25 cellular contexts compared by ENCODE assay signal in genomic region chr19:29706635-29707034, GRCh38. TPM values are rescaled to one million over a fixed set of nuclear protein-coding genes. Genes with fewer than 3 reads are reported as not detected.
DNase-seq lines count a peak whose midpoint lies in the region; ATAC-seq, FAIRE-seq and TF ChIP-seq lines count a peak whose summit lies in the region.
"Had no signal": no experiment of that assay in that cellular context is flagged by ENCODE, and none has a peak within 500 bp of the region (broad histone marks: within the 10 kb centered on the region; RNA-seq: fewer than 3 reads in every experiment).

No MANE protein-coding gene starts in this region.

- no peak overlapping the region for H3K4me3 Mint-ChIP-seq in activated naive CD8-positive, alpha-beta T cell treated with anti-CD3 and anti-CD28 coated beads, Interleukin-2, amount 10 ng/mL, durations not matched to agents 7 days and 5 days
- H3K4me3 Mint-ChIP-seq in naive thymus-derived CD8-positive, alpha-beta T cell = peak overlapping the region in 1 of 10 donors; percentile 26
- H3K4me3 Mint-ChIP-seq: mesothelial cell of epicardium; naive thymus-derived CD4-positive, alpha-beta T cell had no signal

- H2AFZ ChIP-seq in HepG2 (ENCODE audit: low read length) = no peak overlapping the region

- in situ Hi-C loops in HepG2 (cut with HindIII; ENCODE audit: extremely low pct_ligation_motif_present, low pct_unique_long_range_greater_than_20kb) = no loop called here

- TF ChIP-seq EP300 in HepG2 (IDR thresholded peaks at IDR 0.05; ENCODE audit: low read depth in 2 of 2, low read length in 2 of 2) (no peak), HepG2 (CRISPR knock-in tag; IDR thresholded peaks at IDR 0.05; ENCODE audit: borderline replicate concordance) (no peak)

- no peak overlapping the region; the same call in 1 of the 2 replicates for H3K4me2 ChIP-seq in HepG2 (ENCODE audit: low read depth, low read length)

- peaks cover 39% of the 10 kb centered on the region for H3K36me3 Mint-ChIP-seq in activated naive CD8-positive, alpha-beta T cell treated with anti-CD3 and anti-CD28 coated beads, Interleukin-2, amount 10 ng/mL, durations not matched to agents 7 days and 5 days
- peaks cover 4 to 67% (median 13%) of the 10 kb centered on the region in 3 donors for H3K36me3 Mint-ChIP-seq in naive thymus-derived CD8-positive, alpha-beta T cell

- 33% methylated on average over 6 of the region's 6 CpGs for WGBS in liver
- WGBS in HepG2 (ENCODE audit: low lambda C conversion rate) = 95% methylated on average over 6 of the region's 6 CpGs

- H3K27ac ChIP-seq in liver (ENCODE audit: low read depth in 1 of 2, low read length in 2 of 2) = peak overlapping the region; percentile 84 to 89
- H3K27ac ChIP-seq in HepG2 (ENCODE audit: extremely low read length, insufficient read depth, low read length) = no peak overlapping the region
- H3K27ac ChIP-seq: HL-60, transverse colon had no signal

- no peaks in the 10 kb centered on the region for H4K20me1 ChIP-seq in HepG2 (ENCODE audit: insufficient read depth, low read length)

- H3K27me3 ChIP-seq in liver (ENCODE audit: control insufficient read depth in 4 of 4, insufficient read depth in 4 of 4, low read length in 3 of 4) (no peaks in the 10 kb centered on the region), HepG2 (ENCODE audit: control insufficient read depth in 1 of 2, insufficient read depth in 2 of 2, low read length in 2 of 2) (no peaks in the 10 kb centered on the region; a peak in 1 of 5 replicates)
- H3K27me3 ChIP-seq: heart right ventricle, transverse colon had no signal

- TF ChIP-seq CTCF in liver (IDR thresholded peaks at IDR 0.05; ENCODE audit: low read depth, low read length, missing input control) (no peak), HepG2 (CRISPR knock-in tag; IDR thresholded peaks at IDR 0.05) (no peak)

- TF ChIP-seq RAD21 in liver (IDR thresholded peaks at IDR 0.05) (no peak), HepG2 (CRISPR knock-in tag; IDR thresholded peaks at IDR 0.05) (no peak)

- peaks cover 36% of the 10 kb centered on the region for H3K4me1 Mint-ChIP-seq in activated naive CD8-positive, alpha-beta T cell treated with anti-CD3 and anti-CD28 coated beads, Interleukin-2, amount 10 ng/mL, durations not matched to agents 7 days and 5 days
- H3K4me1 Mint-ChIP-seq in naive thymus-derived CD8-positive, alpha-beta T cell = peaks cover 25 to 74% (median 47%) of the 10 kb centered on the region in 4 donors

- H3K4me3 ChIP-seq in liver (ENCODE audit: low read depth in 1 of 3, low read length in 3 of 3) (peak overlapping the region; percentile 59 to 84 (median 60)), HepG2 (replicated peaks in 1 of 3; ENCODE audit: insufficient read depth in 1 of 3, low read depth in 2 of 3, low read length in 3 of 3) (no peak overlapping the region)
- H3K4me3 ChIP-seq: heart right ventricle, transverse colon had no signal

- H3K9me3 ChIP-seq in liver (ENCODE audit: control insufficient read depth in 4 of 4, low read length in 3 of 4) (no peaks in the 10 kb centered on the region), HepG2 (ENCODE audit: low read length) (no peaks in the 10 kb centered on the region)
- H3K9me3 ChIP-seq: heart right ventricle, transverse colon had no signal

- POLR2A ChIA-PET in HepG2 (lab: Yijun Ruan, JAX) = interaction anchor here (2.4 to 4.4 kb wide), 2 partner anchors 10 to 101 kb away, joined by 8 to 17 read pairs; partner anchors contain the start of gene POP4
- POLR2A ChIA-PET in activated naive CD8-positive, alpha-beta T cell treated with anti-CD3 and anti-CD28 coated beads, Interleukin-2, amount 10 ng/mL, durations not matched to agents 7 days and 5 days (lab: Charles Lee) = interaction anchor here (0.8 to 1.7 kb wide), 2 partner anchors 8 to 10 kb away, joined by 3 to 7 read pairs; partner anchors contain the start of gene C19orf12
- POLR2A ChIA-PET in naive thymus-derived CD8-positive, alpha-beta T cell (lab: Charles Lee) = interaction anchor here (1.2 to 1.9 kb wide), 4 partner anchors 9 to 96 kb away, joined by 3 to 13 read pairs (median 5); partner anchors contain the start of gene C19orf12

- no TSS peak for BruUV-seq in HepG2 (replicated peaks; lab: Mats Ljungman, UMichigan)

- H3K36me3 ChIP-seq in liver (ENCODE audit: control insufficient read depth in 4 of 4, insufficient read depth in 3 of 4, low read depth in 1 of 4, low read length in 3 of 4) (peaks cover 3 to 14% (median 6%) of the 10 kb centered on the region in 4 donors), HepG2 (replicated peaks in 1 of 2; ENCODE audit: control insufficient read depth in 1 of 2, insufficient read depth in 2 of 2, low read length in 2 of 2) (peaks cover 2 to 29% of the 10 kb centered on the region in 2 experiments; a peak in 3 of 5 replicates)

- FAIRE-seq in HepG2 (lab: Jason Lieb, UNC) = no peak
- FAIRE-seq: colon had no signal

- peaks cover 2% of the 10 kb centered on the region for H3K79me2 ChIP-seq in HepG2 (ENCODE audit: insufficient read depth, low read length)

- H3K9ac ChIP-seq in liver (ENCODE audit: low read depth in 1 of 2, low read length in 2 of 2) (peak overlapping the region; percentile 3 to 58), HepG2 (ENCODE audit: insufficient read depth, low read depth, low read length) (no peak overlapping the region)

- ATAC-seq in HepG2 = no peak
- ATAC-seq in activated naive CD8-positive, alpha-beta T cell treated with anti-CD3 and anti-CD28 coated beads, Interleukin-2, amount 10 ng/mL, durations not matched to agents 7 days and 5 days (ENCODE audit: low read depth) = no peak
- ATAC-seq in naive thymus-derived CD8-positive, alpha-beta T cell = no peak
- no peak for ATAC-seq in GM18861 (IDR thresholded peaks at IDR 0.05; ENCODE audit: unreplicated experiment)
- ATAC-seq: HCT116; heart right ventricle; left colon; naive thymus-derived CD4-positive, alpha-beta T cell; Panc1 had no signal

- peaks cover 19 to 53% (median 40%) of the 10 kb centered on the region in 4 donors for H3K4me1 ChIP-seq in liver (ENCODE audit: control insufficient read depth in 4 of 4, insufficient read depth in 4 of 4, low read length in 3 of 4)
- peaks cover 56% of the 10 kb centered on the region for H3K4me1 ChIP-seq in HepG2 (ENCODE audit: insufficient read depth, low read length)

- H3K27ac Mint-ChIP-seq in activated naive CD8-positive, alpha-beta T cell treated with anti-CD3 and anti-CD28 coated beads, Interleukin-2, amount 10 ng/mL, durations not matched to agents 7 days and 5 days = peak overlapping the region; percentile 34
- peak overlapping the region in 7 of 10 donors; percentile 4 to 99 (median 68) for H3K27ac Mint-ChIP-seq in naive thymus-derived CD8-positive, alpha-beta T cell
- H3K27ac Mint-ChIP-seq: mesothelial cell of epicardium had no signal

- H3K9me3 Mint-ChIP-seq in activated naive CD8-positive, alpha-beta T cell treated with anti-CD3 and anti-CD28 coated beads, Interleukin-2, amount 10 ng/mL, durations not matched to agents 7 days and 5 days = no peaks in the 10 kb centered on the region
- H3K9me3 Mint-ChIP-seq in naive thymus-derived CD8-positive, alpha-beta T cell = no peaks in the 10 kb centered on the region
- H3K9me3 Mint-ChIP-seq: CD4-positive, CD25-positive, alpha-beta regulatory T cell; mesothelial cell of epicardium had no signal

- no peak for DNase-seq in HepG2 (ENCODE audit: low spot score)
- no peak for DNase-seq in activated naive CD8-positive, alpha-beta T cell treated with anti-CD3 and anti-CD28 coated beads, Interleukin-2, amount 10 ng/mL, durations not matched to agents 7 days and 5 days
- DNase-seq in naive thymus-derived CD8-positive, alpha-beta T cell = no peak
- DNase-seq in medulla oblongata (ENCODE audit: extremely low spot score) = no peak
- DNase-seq in SHP77 (lab: John Stamatoyannopoulos, UW) = no peak
- DNase-seq: activated CD4-positive, alpha-beta T cell treated with anti-CD3 and anti-CD28 coated beads for 1 hour; CD4-positive, CD25-positive, alpha-beta regulatory T cell; effector memory CD4-positive, alpha-beta T cell; EL; foreskin fibroblast; heart right ventricle; left colon; naive thymus-derived CD4-positive, alpha-beta T cell; NCI-H187 treated with DMSO at 0.1 percent for 48 hours; NCI-H526; stimulated activated CD4-positive, alpha-beta T cell treated with anti-CD3 and anti-CD28 coated beads, Interleukin-4, amount 100 ng/mL, for 1 hour; stimulated activated naive CD4-positive, alpha-beta T cell treated with Interleukin-2 at 50 U/mL for 16 hours; transverse colon had no signal

- TF ChIP-seq POLR2A in HepG2 (IDR thresholded peaks at IDR 0.05; ENCODE audit: insufficient read depth in 1 of 2, low read depth in 2 of 2, low read length in 2 of 2) = no peak

- CTCF ChIA-PET in HepG2 (lab: Yijun Ruan, JAX; ENCODE audit: low intra/inter-chr PET ratio, low total read pairs) = no interaction called here

- no peaks in the 10 kb centered on the region for H3K27me3 Mint-ChIP-seq in activated naive CD8-positive, alpha-beta T cell treated with anti-CD3 and anti-CD28 coated beads, Interleukin-2, amount 10 ng/mL, durations not matched to agents 7 days and 5 days
- H3K27me3 Mint-ChIP-seq in naive thymus-derived CD8-positive, alpha-beta T cell = no peaks in the 10 kb centered on the region
- H3K27me3 Mint-ChIP-seq: CD4-positive, CD25-positive, alpha-beta regulatory T cell; naive thymus-derived CD4-positive, alpha-beta T cell had no signal

- intact Hi-C loops in HepG2 (cut with micrococcal nuclease; ENCODE audit: unreplicated experiment) = loop anchor here (5.0 kb wide), 1 partner anchor 99 kb away; the partner anchor contains the start of gene POP4

RNA-seq across cellular contexts. Expression of gene C19orf12, which starts 8.4 kb away (rescaled TPM):
- total RNA-seq in liver = 10 to 100 TPM; 21.2 to 82.8 TPM
- polyA plus RNA-seq in liver = 10 to 100 TPM; 37.6 to 42.6 TPM
- 34.4 and 34.8 TPM in 2 replicates for total RNA-seq in HepG2 (2016; rRNA removed; fragmentation: Illumina TruSeq; extraction: Trizol)
- 28.6 and 28.9 TPM in 2 replicates for total RNA-seq in HepG2 (2016; cell fraction: cytosol; rRNA removed; fragmentation: Illumina TruSeq; extraction: Trizol; ENCODE audit: low read depth)
- total RNA-seq in HepG2 (2016; cell fraction: insoluble cytoplasmic fraction; rRNA removed; fragmentation: Illumina TruSeq; extraction: Trizol) = 29.0 and 35.2 TPM in 2 replicates
- 73.3 and 76.2 TPM in 2 replicates for total RNA-seq in HepG2 (2016; cell fraction: membrane; rRNA removed; fragmentation: Illumina TruSeq; extraction: Trizol)
- total RNA-seq in HepG2 (2016; cell fraction: nucleus; rRNA removed; fragmentation: Illumina TruSeq; extraction: Trizol) = 17.3 and 21.4 TPM in 2 replicates
- polyA plus RNA-seq in HepG2 (2011; rRNA removed) = 17.7 and 19.6 TPM in 2 replicates
- polyA plus RNA-seq in HepG2 (2011; cell fraction: cytosol; rRNA removed) = 18.1 TPM in 2 replicates
- 13.1 and 14.3 TPM in 2 replicates for polyA plus RNA-seq in HepG2 (2011; cell fraction: nucleus; rRNA removed)
- 15.9 and 18.6 TPM in 2 replicates for polyA plus RNA-seq in HepG2 (2012)
- polyA plus RNA-seq in HepG2 (2016; cell fraction: cytosol; fragmentation: Illumina TruSeq; extraction: Trizol; ENCODE audit: low read depth) = 37.7 and 38.6 TPM in 2 replicates
- 28.6 and 34.2 TPM in 2 replicates for polyA plus RNA-seq in HepG2 (2016; cell fraction: insoluble cytoplasmic fraction; fragmentation: Illumina TruSeq; extraction: Trizol; ENCODE audit: low read depth)
- polyA plus RNA-seq in HepG2 (2016; cell fraction: membrane; fragmentation: Illumina TruSeq; extraction: Trizol; ENCODE audit: low read depth) = 64.1 and 65.3 TPM in 2 replicates
- polyA plus RNA-seq in HepG2 (2016; cell fraction: nucleus; fragmentation: Illumina TruSeq; extraction: Trizol; ENCODE audit: insufficient read depth, low read depth) = 29.3 and 31.8 TPM in 2 replicates
- 5.1 and 12.9 TPM in 2 replicates for polyA minus RNA-seq in HepG2 (2011; rRNA and poly(A)+ RNA removed; ENCODE audit: low replicate concordance)
- 8.3 and 8.7 TPM in 2 replicates for polyA minus RNA-seq in HepG2 (2011; cell fraction: cytosol; rRNA and poly(A)+ RNA removed)
- 6.7 and 10.4 TPM in 2 replicates for polyA minus RNA-seq in HepG2 (2011; cell fraction: nucleus; rRNA and poly(A)+ RNA removed)
- total RNA-seq in activated naive CD8-positive, alpha-beta T cell treated with anti-CD3 and anti-CD28 coated beads, Interleukin-2, amount 10 ng/mL, durations not matched to agents 7 days and 5 days = 10 to 100 TPM; 31.8 to 38.2 TPM
- total RNA-seq in naive thymus-derived CD8-positive, alpha-beta T cell = 10 to 100 TPM; 23.2 to 23.8 TPM
- 10 to 100 TPM; 16.7 to 32.3 (median 19.8) TPM for polyA plus RNA-seq in naive thymus-derived CD8-positive, alpha-beta T cell

RNA-seq across cellular contexts. Expression of gene PLEKHF1, which starts 41.4 kb away (rescaled TPM):
- total RNA-seq in liver (10 to 100 TPM in 1 of 2 donors, 1 to 10 TPM in 1; 2.9 to 15.1 TPM), HepG2 (2016; rRNA removed; fragmentation: Illumina TruSeq; extraction: Trizol) (3.2 and 3.8 TPM in 2 replicates)
- polyA plus RNA-seq in liver (10 to 100 TPM in 1 of 2 donors, 1 to 10 TPM in 1; 5.0 to 12.8 TPM), HepG2 (2011; rRNA removed) (2.9 TPM in 2 replicates)
- 1.5 TPM in 2 replicates for total RNA-seq in HepG2 (2016; cell fraction: cytosol; rRNA removed; fragmentation: Illumina TruSeq; extraction: Trizol; ENCODE audit: low read depth)
- 3.0 and 4.1 TPM in 2 replicates for total RNA-seq in HepG2 (2016; cell fraction: insoluble cytoplasmic fraction; rRNA removed; fragmentation: Illumina TruSeq; extraction: Trizol)
- total RNA-seq in HepG2 (2016; cell fraction: membrane; rRNA removed; fragmentation: Illumina TruSeq; extraction: Trizol) = 2.6 and 2.8 TPM in 2 replicates
- 1.9 and 2.3 TPM in 2 replicates for total RNA-seq in HepG2 (2016; cell fraction: nucleus; rRNA removed; fragmentation: Illumina TruSeq; extraction: Trizol)
- polyA plus RNA-seq in HepG2 (2011; cell fraction: cytosol; rRNA removed) = 1.7 and 4.1 TPM in 2 replicates
- polyA plus RNA-seq in HepG2 (2011; cell fraction: nucleus; rRNA removed) = 3.9 and 4.0 TPM in 2 replicates
- 0.71 and 1.4 TPM in 2 replicates for polyA plus RNA-seq in HepG2 (2012)
- polyA plus RNA-seq in HepG2 (2016; cell fraction: cytosol; fragmentation: Illumina TruSeq; extraction: Trizol; ENCODE audit: low read depth) = 0.36 and 0.54 TPM in 2 replicates
- 2.4 and 2.7 TPM in 2 replicates for polyA plus RNA-seq in HepG2 (2016; cell fraction: insoluble cytoplasmic fraction; fragmentation: Illumina TruSeq; extraction: Trizol; ENCODE audit: low read depth)
- polyA plus RNA-seq in HepG2 (2016; cell fraction: membrane; fragmentation: Illumina TruSeq; extraction: Trizol; ENCODE audit: low read depth) = 1.1 and 1.4 TPM in 2 replicates
- 2.7 TPM in 2 replicates for polyA plus RNA-seq in HepG2 (2016; cell fraction: nucleus; fragmentation: Illumina TruSeq; extraction: Trizol; ENCODE audit: insufficient read depth, low read depth)
- 2.0 and 6.9 TPM in 2 replicates for polyA minus RNA-seq in HepG2 (2011; rRNA and poly(A)+ RNA removed; ENCODE audit: low replicate concordance)
- polyA minus RNA-seq in HepG2 (2011; cell fraction: cytosol; rRNA and poly(A)+ RNA removed) = 1.5 and 3.6 TPM in 2 replicates
- 2.1 and 3.0 TPM in 2 replicates for polyA minus RNA-seq in HepG2 (2011; cell fraction: nucleus; rRNA and poly(A)+ RNA removed)
- total RNA-seq in activated naive CD8-positive, alpha-beta T cell treated with anti-CD3 and anti-CD28 coated beads, Interleukin-2, amount 10 ng/mL, durations not matched to agents 7 days and 5 days = 10 to 100 TPM; 33.3 to 35.9 TPM
- total RNA-seq in naive thymus-derived CD8-positive, alpha-beta T cell = 10 to 100 TPM; 18.0 to 19.8 TPM
- 10 to 100 TPM in 2 of 3 donors, 1 to 10 TPM in 1; 3.8 to 19.7 (median 15.5) TPM for polyA plus RNA-seq in naive thymus-derived CD8-positive, alpha-beta T cell

Comparison
In these comparisons a context has a peak if more than half of its experiments do, and no peak if none do; other contexts are left out.
1. H3K4me3 ChIP-seq: peak in liver (3 of 3); none in HepG2 (0 of 3).